ENCODE assay signal across 1 cellular context in the genomic region with DNA sequence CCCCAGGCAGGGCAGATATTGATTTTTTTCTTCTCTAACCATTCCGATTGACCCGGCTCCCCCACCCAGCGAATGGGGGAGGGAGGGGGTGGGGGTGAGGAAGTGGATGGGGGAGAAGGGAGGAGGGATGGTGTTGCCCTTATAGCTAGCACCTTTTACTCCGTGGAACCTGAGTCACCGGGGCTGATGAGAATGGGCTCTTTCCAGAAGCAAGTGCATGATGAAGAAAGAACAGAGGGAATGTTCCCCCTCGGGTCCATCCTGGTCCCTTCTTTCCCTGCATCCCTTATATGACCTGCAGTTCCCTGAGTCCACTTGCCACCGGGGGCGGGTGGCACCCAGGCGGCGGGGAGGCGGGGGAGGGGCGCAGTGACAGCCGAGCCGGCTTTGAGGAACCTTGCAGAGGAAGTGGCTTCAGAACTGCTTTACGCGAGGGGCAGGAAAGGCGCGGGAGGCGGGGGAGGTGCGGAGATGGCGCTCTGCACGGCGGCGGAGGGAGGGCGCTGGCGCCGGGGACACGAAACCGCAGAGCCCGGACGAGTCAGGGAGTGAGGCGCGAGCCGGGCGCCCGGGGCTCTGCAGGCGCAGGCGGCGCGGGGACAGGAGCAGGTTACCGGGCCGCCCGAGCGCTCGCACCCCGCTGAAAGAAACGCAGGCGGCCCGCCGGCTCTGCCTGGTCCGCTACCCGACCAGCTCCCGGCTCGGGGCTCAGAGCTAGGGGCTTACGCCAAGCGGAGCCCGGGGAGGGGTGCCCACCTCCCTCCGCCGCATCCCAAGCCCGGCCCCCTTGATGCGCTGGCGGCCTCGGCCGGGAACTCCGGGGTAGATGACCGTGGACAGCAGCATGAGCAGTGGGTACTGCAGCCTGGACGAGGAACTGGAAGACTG.
TF ChIP-seq lines count a peak whose summit lies in the region.

No MANE protein-coding gene starts in this region.

TF ChIP-seq in HepG2, 621 proteins besides CTCF, POLR2A, EP300 and RAD21 (continued from another document):
- TF ChIP-seq MYPOP (CRISPR knock-in tag; IDR thresholded peaks at IDR 0.05): 0 out of 2 replicates have a peak, but pooled peaks have one; percentile 34
- TF ChIP-seq ZNF160 (CRISPR knock-in tag; IDR thresholded peaks at IDR 0.05): 0 out of 2 replicates have a peak, but pooled peaks have one; percentile 28
- TF ChIP-seq, protein P1, sequence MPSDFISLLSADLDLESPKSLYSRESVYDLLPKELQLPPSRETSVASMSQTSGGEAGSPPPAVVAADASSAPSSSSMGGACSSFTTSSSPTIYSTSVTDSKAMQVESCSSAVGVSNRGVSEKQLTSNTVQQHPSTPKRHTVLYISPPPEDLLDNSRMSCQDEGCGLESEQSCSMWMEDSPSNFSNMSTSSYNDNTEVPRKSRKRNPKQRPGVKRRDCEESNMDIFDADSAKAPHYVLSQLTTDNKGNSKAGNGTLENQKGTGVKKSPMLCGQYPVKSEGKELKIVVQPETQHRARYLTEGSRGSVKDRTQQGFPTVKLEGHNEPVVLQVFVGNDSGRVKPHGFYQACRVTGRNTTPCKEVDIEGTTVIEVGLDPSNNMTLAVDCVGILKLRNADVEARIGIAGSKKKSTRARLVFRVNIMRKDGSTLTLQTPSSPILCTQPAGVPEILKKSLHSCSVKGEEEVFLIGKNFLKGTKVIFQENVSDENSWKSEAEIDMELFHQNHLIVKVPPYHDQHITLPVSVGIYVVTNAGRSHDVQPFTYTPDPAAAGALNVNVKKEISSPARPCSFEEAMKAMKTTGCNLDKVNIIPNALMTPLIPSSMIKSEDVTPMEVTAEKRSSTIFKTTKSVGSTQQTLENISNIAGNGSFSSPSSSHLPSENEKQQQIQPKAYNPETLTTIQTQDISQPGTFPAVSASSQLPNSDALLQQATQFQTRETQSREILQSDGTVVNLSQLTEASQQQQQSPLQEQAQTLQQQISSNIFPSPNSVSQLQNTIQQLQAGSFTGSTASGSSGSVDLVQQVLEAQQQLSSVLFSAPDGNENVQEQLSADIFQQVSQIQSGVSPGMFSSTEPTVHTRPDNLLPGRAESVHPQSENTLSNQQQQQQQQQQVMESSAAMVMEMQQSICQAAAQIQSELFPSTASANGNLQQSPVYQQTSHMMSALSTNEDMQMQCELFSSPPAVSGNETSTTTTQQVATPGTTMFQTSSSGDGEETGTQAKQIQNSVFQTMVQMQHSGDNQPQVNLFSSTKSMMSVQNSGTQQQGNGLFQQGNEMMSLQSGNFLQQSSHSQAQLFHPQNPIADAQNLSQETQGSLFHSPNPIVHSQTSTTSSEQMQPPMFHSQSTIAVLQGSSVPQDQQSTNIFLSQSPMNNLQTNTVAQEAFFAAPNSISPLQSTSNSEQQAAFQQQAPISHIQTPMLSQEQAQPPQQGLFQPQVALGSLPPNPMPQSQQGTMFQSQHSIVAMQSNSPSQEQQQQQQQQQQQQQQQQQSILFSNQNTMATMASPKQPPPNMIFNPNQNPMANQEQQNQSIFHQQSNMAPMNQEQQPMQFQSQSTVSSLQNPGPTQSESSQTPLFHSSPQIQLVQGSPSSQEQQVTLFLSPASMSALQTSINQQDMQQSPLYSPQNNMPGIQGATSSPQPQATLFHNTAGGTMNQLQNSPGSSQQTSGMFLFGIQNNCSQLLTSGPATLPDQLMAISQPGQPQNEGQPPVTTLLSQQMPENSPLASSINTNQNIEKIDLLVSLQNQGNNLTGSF (CRISPR knock-in tag; IDR thresholded peaks at IDR 0.05): no peak
- peak; percentile 55; the same call in 1 of the 2 replicates for TF ChIP-seq ZNF687 (CRISPR knock-in tag; IDR thresholded peaks at IDR 0.05)
- TF ChIP-seq, protein P2, sequence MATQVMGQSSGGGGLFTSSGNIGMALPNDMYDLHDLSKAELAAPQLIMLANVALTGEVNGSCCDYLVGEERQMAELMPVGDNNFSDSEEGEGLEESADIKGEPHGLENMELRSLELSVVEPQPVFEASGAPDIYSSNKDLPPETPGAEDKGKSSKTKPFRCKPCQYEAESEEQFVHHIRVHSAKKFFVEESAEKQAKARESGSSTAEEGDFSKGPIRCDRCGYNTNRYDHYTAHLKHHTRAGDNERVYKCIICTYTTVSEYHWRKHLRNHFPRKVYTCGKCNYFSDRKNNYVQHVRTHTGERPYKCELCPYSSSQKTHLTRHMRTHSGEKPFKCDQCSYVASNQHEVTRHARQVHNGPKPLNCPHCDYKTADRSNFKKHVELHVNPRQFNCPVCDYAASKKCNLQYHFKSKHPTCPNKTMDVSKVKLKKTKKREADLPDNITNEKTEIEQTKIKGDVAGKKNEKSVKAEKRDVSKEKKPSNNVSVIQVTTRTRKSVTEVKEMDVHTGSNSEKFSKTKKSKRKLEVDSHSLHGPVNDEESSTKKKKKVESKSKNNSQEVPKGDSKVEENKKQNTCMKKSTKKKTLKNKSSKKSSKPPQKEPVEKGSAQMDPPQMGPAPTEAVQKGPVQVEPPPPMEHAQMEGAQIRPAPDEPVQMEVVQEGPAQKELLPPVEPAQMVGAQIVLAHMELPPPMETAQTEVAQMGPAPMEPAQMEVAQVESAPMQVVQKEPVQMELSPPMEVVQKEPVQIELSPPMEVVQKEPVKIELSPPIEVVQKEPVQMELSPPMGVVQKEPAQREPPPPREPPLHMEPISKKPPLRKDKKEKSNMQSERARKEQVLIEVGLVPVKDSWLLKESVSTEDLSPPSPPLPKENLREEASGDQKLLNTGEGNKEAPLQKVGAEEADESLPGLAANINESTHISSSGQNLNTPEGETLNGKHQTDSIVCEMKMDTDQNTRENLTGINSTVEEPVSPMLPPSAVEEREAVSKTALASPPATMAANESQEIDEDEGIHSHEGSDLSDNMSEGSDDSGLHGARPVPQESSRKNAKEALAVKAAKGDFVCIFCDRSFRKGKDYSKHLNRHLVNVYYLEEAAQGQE (IDR thresholded peaks at IDR 0.05; ENCODE audit: borderline replicate concordance in 1 of 2, low read depth in 1 of 2, low read length in 2 of 2): 0 out of 4 replicates have a peak, but pooled peaks of 1 of the 2 experiments have one; percentile 25
- TF ChIP-seq ZNF768 (CRISPR knock-in tag; IDR thresholded peaks at IDR 0.05): 0 out of 2 replicates have a peak, but pooled peaks have one; percentile 8
- TF ChIP-seq YY1 (IDR thresholded peaks at IDR 0.05; ENCODE audit: insufficient read depth, insufficient replicate concordance, low read depth, low read length): peak; percentile 11
- TF ChIP-seq KDM5B (CRISPR knock-in tag; IDR thresholded peaks at IDR 0.05; ENCODE audit: borderline replicate concordance): 0 out of 2 replicates have a peak, but pooled peaks have one; percentile 11
- TF ChIP-seq ZNF468 (CRISPR knock-in tag; IDR thresholded peaks at IDR 0.05): no peak
- peak; percentile 78 for TF ChIP-seq ZNF800 (CRISPR knock-in tag; IDR thresholded peaks at IDR 0.05)
